In the genomic region with DNA sequence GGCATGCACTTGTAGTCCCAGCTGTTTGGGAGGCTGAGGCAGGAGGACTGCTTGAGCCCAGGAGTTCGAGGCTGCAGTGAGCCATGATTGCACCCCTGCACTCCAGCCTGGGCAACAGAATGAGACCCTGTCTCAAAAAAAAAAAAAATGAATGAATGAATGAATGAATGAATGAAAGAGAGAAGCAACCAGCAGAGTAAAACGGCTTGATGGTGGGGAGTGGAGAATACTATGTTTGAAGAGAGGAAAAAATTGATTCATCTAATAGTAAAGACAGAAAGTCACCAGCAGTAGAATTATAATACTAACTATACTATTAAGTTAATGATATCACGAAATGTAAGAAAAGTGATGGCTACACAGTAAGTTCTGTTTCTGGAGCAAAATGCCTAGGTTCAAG, we compare ENCODE assay signal across 1 cellular context.
TF ChIP-seq lines count a peak whose summit lies in the region.

No MANE protein-coding gene starts in this region.

TF ChIP-seq in WTC11, 78 proteins besides CTCF, POLR2A, EP300 and RAD21 (continued from another document):
- TF ChIP-seq, protein P1, sequence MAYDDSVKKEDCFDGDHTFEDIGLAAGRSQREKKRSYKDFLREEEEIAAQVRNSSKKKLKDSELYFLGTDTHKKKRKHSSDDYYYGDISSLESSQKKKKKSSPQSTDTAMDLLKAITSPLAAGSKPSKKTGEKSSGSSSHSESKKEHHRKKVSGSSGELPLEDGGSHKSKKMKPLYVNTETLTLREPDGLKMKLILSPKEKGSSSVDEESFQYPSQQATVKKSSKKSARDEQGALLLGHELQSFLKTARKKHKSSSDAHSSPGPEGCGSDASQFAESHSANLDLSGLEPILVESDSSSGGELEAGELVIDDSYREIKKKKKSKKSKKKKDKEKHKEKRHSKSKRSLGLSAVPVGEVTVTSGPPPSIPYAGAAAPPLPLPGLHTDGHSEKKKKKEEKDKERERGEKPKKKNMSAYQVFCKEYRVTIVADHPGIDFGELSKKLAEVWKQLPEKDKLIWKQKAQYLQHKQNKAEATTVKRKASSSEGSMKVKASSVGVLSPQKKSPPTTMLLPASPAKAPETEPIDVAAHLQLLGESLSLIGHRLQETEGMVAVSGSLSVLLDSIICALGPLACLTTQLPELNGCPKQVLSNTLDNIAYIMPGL (CRISPR knock-in tag; IDR thresholded peaks at IDR 0.05), result no peak
- TF ChIP-seq FOXK1 (CRISPR knock-in tag; IDR thresholded peaks at IDR 0.05), result no peak
- no peak for TF ChIP-seq TP53 (CRISPR knock-in tag; IDR thresholded peaks at IDR 0.05)
- TF ChIP-seq JUN (CRISPR knock-in tag; IDR thresholded peaks at IDR 0.05), result no peak
- TF ChIP-seq TEAD4 (CRISPR knock-in tag; IDR thresholded peaks at IDR 0.05), result no peak
- TF ChIP-seq NR2C2 (CRISPR knock-in tag; IDR thresholded peaks at IDR 0.05), result no peak
- TF ChIP-seq, protein P2, sequence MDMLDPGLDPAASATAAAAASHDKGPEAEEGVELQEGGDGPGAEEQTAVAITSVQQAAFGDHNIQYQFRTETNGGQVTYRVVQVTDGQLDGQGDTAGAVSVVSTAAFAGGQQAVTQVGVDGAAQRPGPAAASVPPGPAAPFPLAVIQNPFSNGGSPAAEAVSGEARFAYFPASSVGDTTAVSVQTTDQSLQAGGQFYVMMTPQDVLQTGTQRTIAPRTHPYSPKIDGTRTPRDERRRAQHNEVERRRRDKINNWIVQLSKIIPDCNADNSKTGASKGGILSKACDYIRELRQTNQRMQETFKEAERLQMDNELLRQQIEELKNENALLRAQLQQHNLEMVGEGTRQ (CRISPR knock-in tag; IDR thresholded peaks at IDR 0.05), result no peak
- TF ChIP-seq RORB (CRISPR knock-in tag; IDR thresholded peaks at IDR 0.05), result no peak
- TF ChIP-seq, protein P3, sequence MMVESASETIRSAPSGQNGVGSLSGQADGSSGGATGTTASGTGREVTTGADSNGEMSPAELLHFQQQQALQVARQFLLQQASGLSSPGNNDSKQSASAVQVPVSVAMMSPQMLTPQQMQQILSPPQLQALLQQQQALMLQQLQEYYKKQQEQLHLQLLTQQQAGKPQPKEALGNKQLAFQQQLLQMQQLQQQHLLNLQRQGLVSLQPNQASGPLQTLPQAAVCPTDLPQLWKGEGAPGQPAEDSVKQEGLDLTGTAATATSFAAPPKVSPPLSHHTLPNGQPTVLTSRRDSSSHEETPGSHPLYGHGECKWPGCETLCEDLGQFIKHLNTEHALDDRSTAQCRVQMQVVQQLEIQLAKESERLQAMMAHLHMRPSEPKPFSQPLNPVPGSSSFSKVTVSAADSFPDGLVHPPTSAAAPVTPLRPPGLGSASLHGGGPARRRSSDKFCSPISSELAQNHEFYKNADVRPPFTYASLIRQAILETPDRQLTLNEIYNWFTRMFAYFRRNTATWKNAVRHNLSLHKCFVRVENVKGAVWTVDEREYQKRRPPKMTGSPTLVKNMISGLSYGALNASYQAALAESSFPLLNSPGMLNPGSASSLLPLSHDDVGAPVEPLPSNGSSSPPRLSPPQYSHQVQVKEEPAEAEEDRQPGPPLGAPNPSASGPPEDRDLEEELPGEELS (CRISPR knock-in tag; IDR thresholded peaks at IDR 0.05), result no peak
